1 cellular context compared by ENCODE assay signal in genomic region chr1:39899611-39900538, GRCh38.
TF ChIP-seq lines count a peak whose summit lies in the region.

No MANE protein-coding gene starts in this region.

TF ChIP-seq in GM12878, 131 proteins besides CTCF, POLR2A, EP300 and RAD21:
- TF ChIP-seq MEF2B (IDR thresholded peaks at IDR 0.05; ENCODE audit: partially characterized antibody, poor library complexity, severe bottlenecking) = no peak
